Comparison of ENCODE assay signal across 8 cellular contexts in genomic region chr11:78646564-78647185, GRCh38.
DNase-seq lines count a peak whose midpoint lies in the region; ATAC-seq and TF ChIP-seq lines count a peak whose summit lies in the region.

No MANE protein-coding gene starts in this region.

- H3K9ac ChIP-seq in MM.1S (ENCODE audit: low read length): no peak overlapping the region

- H3K79me2 ChIP-seq in MM.1S (ENCODE audit: low read length) (no peaks in the 10 kb centered on the region), hepatocyte (no peaks in the 10 kb centered on the region)

- H3K9me3 ChIP-seq in AG04450 (ENCODE audit: control insufficient read depth, insufficient read depth, low read length) (no peaks in the 10 kb centered on the region), MM.1S (replicated peaks; ENCODE audit: insufficient read depth, low read length) (no peaks in the 10 kb centered on the region), RWPE2 (ENCODE audit: severe bottlenecking) (no peaks in the 10 kb centered on the region), hepatocyte (ENCODE audit: low read depth) (no peaks in the 10 kb centered on the region)

- no peak overlapping the region for H3K4me2 ChIP-seq in MM.1S (ENCODE audit: low read depth, low read length)
- no peak overlapping the region for H3K4me2 ChIP-seq in hepatocyte

- no peaks in the 10 kb centered on the region for H3F3A ChIP-seq in MM.1S (ENCODE audit: insufficient read depth, low read length)

- CTCF ChIA-PET in AG04450 (lab: Charles Lee): interaction anchor here (0.8 to 5.5 kb wide), 56 partner anchors 7 to 1509 kb away, joined by 3 to 128 read pairs (median 8); partner anchors contain the start of gene TENM4

- no peak overlapping the region for H2AFZ ChIP-seq in MM.1S (ENCODE audit: low read length)
- no peak overlapping the region for H2AFZ ChIP-seq in hepatocyte

- no peak overlapping the region for H3K27ac ChIP-seq in AG04450 (ENCODE audit: low read depth, low read length)
- no peak overlapping the region for H3K27ac ChIP-seq in MM.1S (ENCODE audit: low read length)
- peak overlapping the region; percentile 47 for H3K27ac ChIP-seq in RWPE2 (ENCODE audit: poor library complexity, severe bottlenecking)
- H3K27ac ChIP-seq in hepatocyte: no peak overlapping the region

- H3K27me3 Mint-ChIP-seq in activated naive CD8-positive, alpha-beta T cell treated with anti-CD3 and anti-CD28 coated beads for 36 hours: no peaks in the 10 kb centered on the region

- POLR2A ChIA-PET in AG04450 (lab: Yijun Ruan, JAX): no interaction called here

- no peaks in the 10 kb centered on the region for H3K36me3 ChIP-seq in MM.1S (replicated peaks; ENCODE audit: insufficient read depth, low read length)
- H3K36me3 ChIP-seq in RWPE2 (ENCODE audit: low read depth): no peaks in the 10 kb centered on the region
- no peaks in the 10 kb centered on the region for H3K36me3 ChIP-seq in hepatocyte (replicated peaks; ENCODE audit: insufficient read depth, low read depth)

- H3K4me1 ChIP-seq in MM.1S (ENCODE audit: low read length) (no peaks in the 10 kb centered on the region), RWPE2 (ENCODE audit: insufficient read depth, poor library complexity, severe bottlenecking) (no peaks in the 10 kb centered on the region), hepatocyte (ENCODE audit: insufficient read depth) (no peaks in the 10 kb centered on the region)

- no peak overlapping the region for H3K27ac Mint-ChIP-seq in activated naive CD8-positive, alpha-beta T cell treated with anti-CD3 and anti-CD28 coated beads for 36 hours

- H3K9me2 ChIP-seq in MM.1S (replicated peaks; ENCODE audit: insufficient read depth, low read length) (no peaks in the 10 kb centered on the region), hepatocyte (replicated peaks; ENCODE audit: insufficient read depth) (no peaks in the 10 kb centered on the region)

- 32% methylated on average over 7 of the region's 7 CpGs for WGBS in hepatocyte (ENCODE audit: low lambda C conversion rate, missing lambda C conversion rate)

- ATAC-seq in GM18870 (IDR thresholded peaks at IDR 0.05; ENCODE audit: unreplicated experiment) (peak; percentile 55), RWPE2 (ENCODE audit: low read depth) (peak; percentile 74)

- H3K4me1 Mint-ChIP-seq in activated naive CD8-positive, alpha-beta T cell treated with anti-CD3 and anti-CD28 coated beads for 36 hours: peaks cover 47% of the 10 kb centered on the region

- no peak overlapping the region for H3K4me3 ChIP-seq in AG04450 (ENCODE audit: low read depth, low read length)
- H3K4me3 ChIP-seq in MM.1S (ENCODE audit: low read length): no peak overlapping the region
- H3K4me3 ChIP-seq in RWPE2 (ENCODE audit: severe bottlenecking): no peak overlapping the region
- H3K4me3 ChIP-seq in hepatocyte: no peak overlapping the region

- TF ChIP-seq CTCF in AG04450 (IDR thresholded peaks at IDR 0.05; ENCODE audit: low read depth, low read length) (peak; percentile 83), MM.1S (IDR thresholded peaks at IDR 0.05; ENCODE audit: low read length) (peak; percentile 91), RWPE2 (IDR thresholded peaks at IDR 0.05; ENCODE audit: poor library complexity, severe bottlenecking) (peak; percentile 84), hepatocyte (IDR thresholded peaks at IDR 0.05; ENCODE audit: poor library complexity) (peak; percentile 87)

- DNase-seq in AG04450 (ENCODE audit: low read depth, low spot score) (no peak), MM.1S (peak; percentile 77), RWPE2 (ENCODE audit: low spot score) (no peak), hepatocyte (ENCODE audit: low spot score) (peak; percentile 86), C1 segment of cervical spinal cord (lab: John Stamatoyannopoulos, UW) (no peak)
- DNase-seq in activated naive CD8-positive, alpha-beta T cell treated with anti-CD3 and anti-CD28 coated beads for 36 hours: peak; percentile 40
- peak in 2 of 3 donors; percentile 44 to 64 for DNase-seq in stimulated activated CD4-positive, alpha-beta T cell treated with anti-CD3 and anti-CD28 coated beads, Interleukin-12 subunit alpha, Interleukin-12 subunit beta, amount 100 ng/mL, for 48 hours (ENCODE audit: low read depth in 2 of 3, low spot score in 1 of 3)

- no peaks in the 10 kb centered on the region for H3K9me3 Mint-ChIP-seq in activated naive CD8-positive, alpha-beta T cell treated with anti-CD3 and anti-CD28 coated beads for 36 hours

- H3K4me3 Mint-ChIP-seq in activated naive CD8-positive, alpha-beta T cell treated with anti-CD3 and anti-CD28 coated beads for 36 hours: no peak overlapping the region

- H3K27me3 ChIP-seq in AG04450 (ENCODE audit: control insufficient read depth, insufficient read depth, low read length): no peaks in the 10 kb centered on the region
- H3K27me3 ChIP-seq in MM.1S (replicated peaks; ENCODE audit: insufficient read depth, low read length): no peaks in the 10 kb centered on the region
- no peaks in the 10 kb centered on the region for H3K27me3 ChIP-seq in RWPE2 (ENCODE audit: insufficient read depth, poor library complexity, severe bottlenecking)
- no peaks in the 10 kb centered on the region for H3K27me3 ChIP-seq in hepatocyte

- H3K36me3 Mint-ChIP-seq in activated naive CD8-positive, alpha-beta T cell treated with anti-CD3 and anti-CD28 coated beads for 36 hours: no peaks in the 10 kb centered on the region

- H4K20me1 ChIP-seq in MM.1S (ENCODE audit: insufficient read depth, low read length): no peaks in the 10 kb centered on the region
- H4K20me1 ChIP-seq in hepatocyte (ENCODE audit: insufficient read depth, poor library complexity, severe bottlenecking): no peaks in the 10 kb centered on the region

Comparison
In these comparisons a context has a peak if more than half of its experiments do, and no peak if none do; other contexts are left out.
1. DNase-seq: peak in MM.1S (single experiment), activated naive CD8-positive, alpha-beta T cell treated with anti-CD3 and anti-CD28 coated beads for 36 hours (single experiment), hepatocyte (single experiment) and stimulated activated CD4-positive, alpha-beta T cell treated with anti-CD3 and anti-CD28 coated beads, Interleukin-12 subunit alpha, Interleukin-12 subunit beta, amount 100 ng/mL, for 48 hours (2 of 3); none in AG04450 (single experiment), RWPE2 (single experiment) and C1 segment of cervical spinal cord (0 of 14).
2. Peak in every context shown above with its lines, with median percentiles within 50 percentile points of each other: CTCF ChIP-seq.